In the genomic region with DNA sequence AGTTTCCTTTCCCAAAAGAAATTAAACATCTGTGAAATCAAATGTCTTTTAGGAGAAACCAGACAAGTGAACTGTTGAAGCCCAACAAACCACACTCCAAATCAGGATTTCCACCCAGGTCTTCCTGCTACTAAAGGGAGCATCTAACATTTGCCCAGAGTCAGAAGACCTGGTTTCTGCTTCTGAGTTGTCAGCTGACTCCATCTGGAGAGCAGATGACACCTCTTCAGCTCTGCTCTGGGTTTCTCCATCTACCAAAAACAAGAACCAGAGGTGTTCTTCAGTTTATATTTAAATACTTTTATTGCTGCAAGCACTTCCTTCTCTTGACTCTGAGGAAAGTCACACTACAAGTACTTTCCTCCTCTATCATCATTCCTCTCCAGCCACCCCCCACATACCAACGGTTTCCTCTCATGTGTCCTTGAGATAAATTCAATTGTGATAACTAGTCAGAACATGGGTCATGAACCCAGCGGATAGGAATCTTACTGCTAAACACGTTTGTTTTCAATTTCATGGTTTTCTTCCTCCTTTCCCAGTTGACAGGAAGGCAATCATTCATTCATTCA, we compare ENCODE assay signal across 11 cellular contexts.
DNase-seq lines count a peak whose midpoint lies in the region; ATAC-seq and TF ChIP-seq lines count a peak whose summit lies in the region.
"Had no signal": no experiment of that assay in that cellular context is flagged by ENCODE, and none has a peak within 500 bp of the region (broad histone marks: within the 10 kb centered on the region; RNA-seq: fewer than 3 reads in every experiment).

No MANE protein-coding gene starts in this region.

- POLR2A ChIA-PET in CD4-positive, alpha-beta T cell (lab: Charles Lee), result interaction anchor here (0.6 kb wide), 1 partner anchor 26 kb away, joined by 3 read pairs; no protein-coding TSS in a partner anchor

- H3K36me3 Mint-ChIP-seq in T-helper 17 cell (ENCODE audit: low read depth) (no peaks in the 10 kb centered on the region), memory B cell (no peaks in the 10 kb centered on the region)
- no peaks in the 10 kb centered on the region for H3K36me3 Mint-ChIP-seq in CD4-positive, alpha-beta T cell (ENCODE audit: low read depth)
- H3K36me3 Mint-ChIP-seq: activated naive CD4-positive, alpha-beta T cell treated with anti-CD3 and anti-CD28 coated beads, Interleukin-2, amount 10 ng/mL, durations not matched to agents 7 days and 5 days had no signal

- peak; percentile 42 for ATAC-seq in HG02610 (IDR thresholded peaks at IDR 0.05; ENCODE audit: unreplicated experiment)
- peak; percentile 51 for ATAC-seq in T-helper 17 cell
- ATAC-seq in memory B cell (ENCODE audit: low read depth), result peak; percentile 83
- ATAC-seq in CD4-positive, alpha-beta T cell (ENCODE audit: poor library complexity), result no peak
- ATAC-seq: activated CD4-positive, CD25-positive, alpha-beta regulatory T cell treated with anti-CD3 and anti-CD28 coated beads, Interleukin-2, amount 50 U/mL, for 24 hours had no signal

- DNase-seq in GM04503 (ENCODE audit: low read depth) (peak; percentile 23), T-helper 17 cell (no peak), memory B cell (ENCODE audit: low spot score in 2 of 2) (no peak), NCI-H526 treated with DMSO at 0.1 percent for 48 hours (lab: John Stamatoyannopoulos, UW) (no peak), ureter (ENCODE audit: low spot score) (no peak), NCI-H128 (lab: John Stamatoyannopoulos, UW; ENCODE audit: unreplicated experiment) (no peak)
- no peak for DNase-seq in CD4-positive, alpha-beta T cell
- DNase-seq: activated naive CD4-positive, alpha-beta T cell treated with anti-CD3 and anti-CD28 coated beads, Interleukin-2, amount 10 ng/mL, durations not matched to agents 7 days and 5 days; SHP77 had no signal

- H3K9me3 ChIP-seq in T-helper 17 cell (ENCODE audit: control insufficient read depth, low read length, poor library complexity, severe bottlenecking), result no peaks in the 10 kb centered on the region
- no peaks in the 10 kb centered on the region for H3K9me3 ChIP-seq in CD4-positive, alpha-beta T cell (ENCODE audit: control insufficient read depth, low read length)

- H3K4me1 Mint-ChIP-seq in T-helper 17 cell (peaks cover 44% of the 10 kb centered on the region), memory B cell (peaks cover 48% of the 10 kb centered on the region)
- H3K4me1 Mint-ChIP-seq in CD4-positive, alpha-beta T cell (ENCODE audit: low read depth), result peaks cover 55% of the 10 kb centered on the region

- intact Hi-C loops in CD4-positive, alpha-beta T cell (cut with DNase I, micrococcal nuclease), result no loop called here

- H3K9me3 Mint-ChIP-seq in memory B cell, result no peaks in the 10 kb centered on the region
- no peaks in the 10 kb centered on the region for H3K9me3 Mint-ChIP-seq in CD4-positive, alpha-beta T cell
- H3K9me3 Mint-ChIP-seq: activated naive CD4-positive, alpha-beta T cell treated with anti-CD3 and anti-CD28 coated beads, Interleukin-2, amount 10 ng/mL, durations not matched to agents 7 days and 5 days had no signal

- H3K27ac Mint-ChIP-seq in T-helper 17 cell, result peak overlapping the region; percentile 19
- H3K27ac Mint-ChIP-seq in memory B cell, result peak overlapping the region; percentile 62
- no peak overlapping the region for H3K27ac Mint-ChIP-seq in CD4-positive, alpha-beta T cell
- H3K27ac Mint-ChIP-seq: activated naive CD4-positive, alpha-beta T cell treated with anti-CD3 and anti-CD28 coated beads, Interleukin-2, amount 10 ng/mL, durations not matched to agents 7 days and 5 days had no signal

- no peaks in the 10 kb centered on the region for H3K27me3 ChIP-seq in CD4-positive, alpha-beta T cell (ENCODE audit: control insufficient read depth, insufficient read depth, low read length)

- CTCF ChIA-PET in CD4-positive, alpha-beta T cell (lab: Charles Lee), result interaction anchor here (0.6 to 1.7 kb wide), 2 partner anchors 10 to 86 kb away, joined by 3 read pairs; no protein-coding TSS in a partner anchor

- H3K4me3 Mint-ChIP-seq in T-helper 17 cell (peak overlapping the region; percentile 43), memory B cell (peak overlapping the region; percentile 12)
- H3K4me3 Mint-ChIP-seq in CD4-positive, alpha-beta T cell, result no peak overlapping the region
- H3K4me3 Mint-ChIP-seq: activated naive CD4-positive, alpha-beta T cell treated with anti-CD3 and anti-CD28 coated beads, Interleukin-2, amount 10 ng/mL, durations not matched to agents 7 days and 5 days had no signal

- H3K27me3 Mint-ChIP-seq in T-helper 17 cell, result no peaks in the 10 kb centered on the region
- no peaks in the 10 kb centered on the region for H3K27me3 Mint-ChIP-seq in memory B cell
- no peaks in the 10 kb centered on the region for H3K27me3 Mint-ChIP-seq in CD4-positive, alpha-beta T cell
- H3K27me3 Mint-ChIP-seq: activated naive CD4-positive, alpha-beta T cell treated with anti-CD3 and anti-CD28 coated beads, Interleukin-2, amount 10 ng/mL, durations not matched to agents 7 days and 5 days had no signal

- no peak for TF ChIP-seq CTCF in CD4-positive, alpha-beta T cell (IDR thresholded peaks at IDR 0.05)

- H3K27ac ChIP-seq in CD4-positive, alpha-beta T cell (ENCODE audit: low read depth, low read length), result no peak overlapping the region
